ENCODE assay signal across 14 cellular contexts in the genomic region with DNA sequence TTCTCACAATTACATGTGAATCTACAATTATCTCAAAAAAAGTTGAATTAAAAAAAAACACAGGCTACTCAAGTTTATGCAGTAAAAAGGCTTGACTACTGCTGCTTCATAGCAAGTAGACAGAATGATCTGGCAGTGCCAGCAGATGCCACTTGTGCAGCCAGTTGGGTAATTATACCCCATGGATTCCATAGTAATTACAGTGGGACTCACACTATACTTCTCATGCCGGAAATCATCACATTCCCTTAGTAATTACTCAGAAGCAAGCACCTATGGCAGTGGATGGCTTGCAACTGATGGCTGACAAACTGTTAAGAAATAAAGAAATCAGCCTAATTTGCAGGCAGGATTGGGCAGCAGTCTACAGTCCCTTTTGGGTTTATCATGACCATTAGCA.
"Had no signal": no experiment of that assay in that cellular context is flagged by ENCODE, and none has a peak within 500 bp of the region (broad histone marks: within the 10 kb centered on the region; RNA-seq: fewer than 3 reads in every experiment).

No MANE protein-coding gene starts in this region.

- ATAC-seq: activated naive CD8-positive, alpha-beta T cell treated with anti-CD3 and anti-CD28 coated beads, Interleukin-2, amount 50 U/mL, for 24 hours; left ventricle myocardium superior; naive thymus-derived CD8-positive, alpha-beta T cell; stimulated activated memory B cell treated with anti-CD40 and anti-IgM and Interleukin-4, amounts not matched to agents 10 μg/mL and 1 μg/mL and 100 μg/mL, for 72 hours had no signal

- H3K4me1 ChIP-seq: ascending aorta, parathyroid adenoma had no signal

- H3K27me3 ChIP-seq: ascending aorta, dorsolateral prefrontal cortex had no signal

- H3K4me3 ChIP-seq: ascending aorta, dorsolateral prefrontal cortex had no signal

- DNase-seq: activated CD4-positive, alpha-beta T cell treated with anti-CD3 and anti-CD28 coated beads, Interleukin-2, amount 50 U/mL, for 1 hour; activated naive CD4-positive, alpha-beta T cell treated with Interleukin-2 at 50 U/mL for 16 hours; activated naive CD8-positive, alpha-beta T cell treated with anti-CD3 and anti-CD28 coated beads, Interleukin-2, amount 50 U/mL, for 24 hours; dorsolateral prefrontal cortex; endodermal cell; hippocampal formation; left ventricle myocardium superior; mesenchymal stem cell; naive thymus-derived CD8-positive, alpha-beta T cell; retina; stimulated activated CD4-positive, alpha-beta T cell treated with anti-CD3 and anti-CD28 coated beads, Interleukin-2, amount 100 ng/mL, for 48 hours had no signal

- H3K27ac ChIP-seq: ascending aorta, dorsolateral prefrontal cortex, parathyroid adenoma had no signal

- H3K9ac ChIP-seq: parathyroid adenoma had no signal

- H3K79me2 ChIP-seq: parathyroid adenoma had no signal

- H2AFZ ChIP-seq: parathyroid adenoma had no signal

- H3K36me3 ChIP-seq: ascending aorta had no signal

- H3K9me3 ChIP-seq: ascending aorta had no signal
